In genomic region chr2:70420740-70421139, GRCh38 we compare ENCODE assay signal across 24 cellular contexts.
DNase-seq lines count a peak whose midpoint lies in the region; ATAC-seq, FAIRE-seq and TF ChIP-seq lines count a peak whose summit lies in the region.
"Had no signal": no experiment of that assay in that cellular context is flagged by ENCODE, and none has a peak within 500 bp of the region (broad histone marks: within the 10 kb centered on the region; RNA-seq: fewer than 3 reads in every experiment).

No MANE protein-coding gene starts in this region.

- no peak overlapping the region for H3K27ac ChIP-seq in HepG2 (ENCODE audit: extremely low read length, insufficient read depth, low read length)
- H3K27ac ChIP-seq in right lobe of liver = no peak overlapping the region
- peak overlapping the region; percentile 19 for H3K27ac ChIP-seq in epithelial cell of prostate
- no peak overlapping the region for H3K27ac ChIP-seq in neural progenitor cell
- peak overlapping the region in 2 of 3 donors; percentile 3 to 65 for H3K27ac ChIP-seq in thyroid gland
- no peak overlapping the region for H3K27ac ChIP-seq in mesendoderm (ENCODE audit: low read depth, low read length)
- H3K27ac ChIP-seq: BLaER1 treated with 17β-estradiol and CSF1 and Interleukin-3, amounts not matched to agents 10 nM and 100 nM had no signal

- TF ChIP-seq CTCF in HepG2 (CRISPR knock-in tag; IDR thresholded peaks at IDR 0.05) (no peak), right lobe of liver (IDR thresholded peaks at IDR 0.05) (no peak), neural progenitor cell (IDR thresholded peaks at IDR 0.05) (no peak), thyroid gland (IDR thresholded peaks at IDR 0.05) (no peak), GM13977 (IDR thresholded peaks at IDR 0.05; ENCODE audit: extremely low read depth, insufficient read depth, missing control alignments) (no peak)

- H3K4ac ChIP-seq in mesendoderm (ENCODE audit: low read depth, low read length) = no peak overlapping the region

- H2AK5ac ChIP-seq in mesendoderm (ENCODE audit: low read length) = no peak overlapping the region

- peaks cover 12% of the 10 kb centered on the region for H3K4me1 Mint-ChIP-seq in neural progenitor cell

- H3K27me3 Mint-ChIP-seq in neural progenitor cell (ENCODE audit: insufficient read depth, low read depth) = peaks cover 2% of the 10 kb centered on the region

- no peak for TF ChIP-seq EP300 in HepG2 (IDR thresholded peaks at IDR 0.05; ENCODE audit: low read depth in 2 of 2, low read length in 2 of 2)
- TF ChIP-seq EP300 in HepG2 (CRISPR knock-in tag; IDR thresholded peaks at IDR 0.05; ENCODE audit: borderline replicate concordance) = no peak

- H3K79me1 ChIP-seq in mesendoderm (ENCODE audit: low read length) = no peaks in the 10 kb centered on the region

- FAIRE-seq in HepG2 (lab: Jason Lieb, UNC) = no peak
- FAIRE-seq: GM12878, GM19239, H54, HTR-8/SVneo had no signal

- H4K5ac ChIP-seq in mesendoderm (ENCODE audit: low read length) = no peak overlapping the region

- no peak overlapping the region for H2AFZ ChIP-seq in HepG2 (ENCODE audit: low read length)
- no peak overlapping the region for H2AFZ ChIP-seq in neural progenitor cell (replicated peaks)
- H2AFZ ChIP-seq: GM23338 had no signal

- no peak overlapping the region for H2BK120ac ChIP-seq in mesendoderm (ENCODE audit: low read depth, low read length)

- no peaks in the 10 kb centered on the region for H3K9me3 ChIP-seq in HepG2 (ENCODE audit: low read length)
- no peaks in the 10 kb centered on the region for H3K9me3 ChIP-seq in right lobe of liver
- no peaks in the 10 kb centered on the region for H3K9me3 ChIP-seq in neural progenitor cell (ENCODE audit: low read depth)
- H3K9me3 ChIP-seq in thyroid gland = no peaks in the 10 kb centered on the region

- no peak overlapping the region for H3K23ac ChIP-seq in mesendoderm (ENCODE audit: low read length)

- H3K27ac Mint-ChIP-seq in neural progenitor cell = peak overlapping the region; percentile 75
- H3K27ac Mint-ChIP-seq: B cell; CD8-positive, alpha-beta T cell; GM23338; HFFc6; IgD-negative memory B cell had no signal

- intact Hi-C loops in HepG2 (cut with micrococcal nuclease; ENCODE audit: unreplicated experiment) = no loop called here
- intact Hi-C loops in right lobe of liver (cut with DNase I) = no loop called here
- intact Hi-C loops in thyroid gland (cut with DNase I) = no loop called here

- no peak overlapping the region for H2BK5ac ChIP-seq in mesendoderm (ENCODE audit: low read length)

- no peak overlapping the region for H3K4me2 ChIP-seq in HepG2 (ENCODE audit: low read depth, low read length)
- H3K4me2 ChIP-seq in neural progenitor cell = no peak overlapping the region
- H3K4me2 ChIP-seq in mesendoderm (ENCODE audit: low read length) = no peak overlapping the region
- H3K4me2 ChIP-seq: BLaER1 treated with 17β-estradiol and CSF1 and Interleukin-3, amounts not matched to agents 10 nM and 100 nM; GM23338 had no signal

- no peak overlapping the region for H3K4me3 Mint-ChIP-seq in neural progenitor cell
- H3K4me3 Mint-ChIP-seq: B cell; CD8-positive, alpha-beta T cell; GM23338; HFFc6; IgD-negative memory B cell had no signal

- H3K4me3 ChIP-seq in HepG2 (replicated peaks in 1 of 3; ENCODE audit: insufficient read depth in 1 of 3, low read depth in 2 of 3, low read length in 3 of 3) (no peak overlapping the region), right lobe of liver (no peak overlapping the region), neural progenitor cell (no peak overlapping the region), thyroid gland (replicated peaks in 1 of 3) (no peak overlapping the region), mesendoderm (ENCODE audit: low read length) (no peak overlapping the region)
- H3K4me3 ChIP-seq: BLaER1 treated with 17β-estradiol and CSF1 and Interleukin-3, amounts not matched to agents 10 nM and 100 nM; GM12878; GM23338 had no signal

- H3K4me1 ChIP-seq in HepG2 (ENCODE audit: insufficient read depth, low read length) (no peaks in the 10 kb centered on the region), right lobe of liver (peaks cover 0 to 3% (median 0%) of the 10 kb centered on the region in 4 donors), neural progenitor cell (peaks cover 9% of the 10 kb centered on the region), thyroid gland (peaks cover 5 to 12% of the 10 kb centered on the region in 2 donors), mesendoderm (ENCODE audit: control insufficient read depth, low read depth, low read length) (peaks cover 3% of the 10 kb centered on the region)

- ATAC-seq in HepG2 = no peak
- no peak for ATAC-seq in right lobe of liver
- no peak for ATAC-seq in GM21367 (IDR thresholded peaks at IDR 0.05; ENCODE audit: unreplicated experiment)
- ATAC-seq: CD8-positive, alpha-beta T cell; GM12878; GM23338 had no signal

- no peak overlapping the region for H2BK15ac ChIP-seq in mesendoderm (replicated peaks; ENCODE audit: low read depth)

- H3K56ac ChIP-seq in mesendoderm (ENCODE audit: low read length) = no peak overlapping the region

- H3K36me3 ChIP-seq in HepG2 (replicated peaks in 1 of 2; ENCODE audit: control insufficient read depth in 1 of 2, insufficient read depth in 2 of 2, low read length in 2 of 2) (no peaks in the 10 kb centered on the region), right lobe of liver (no peaks in the 10 kb centered on the region), neural progenitor cell (no peaks in the 10 kb centered on the region), thyroid gland (no peaks in the 10 kb centered on the region), mesendoderm (ENCODE audit: control insufficient read depth, insufficient read depth, low read length) (no peaks in the 10 kb centered on the region)
- H3K36me3 ChIP-seq: BLaER1 treated with 17β-estradiol and CSF1 and Interleukin-3, amounts not matched to agents 10 nM and 100 nM had no signal

- H3K27me3 ChIP-seq in HepG2 (ENCODE audit: control insufficient read depth in 1 of 2, insufficient read depth in 2 of 2, low read length in 2 of 2) = peaks cover 2 to 16% of the 10 kb centered on the region in 2 experiments; a peak in 1 of 5 replicates
- no peaks in the 10 kb centered on the region for H3K27me3 ChIP-seq in right lobe of liver
- no peaks in the 10 kb centered on the region for H3K27me3 ChIP-seq in neural progenitor cell
- H3K27me3 ChIP-seq in thyroid gland = no peaks in the 10 kb centered on the region
- H3K27me3 ChIP-seq in mesendoderm (ENCODE audit: insufficient read depth, low read length, poor library complexity) = no peaks in the 10 kb centered on the region
- H3K27me3 ChIP-seq: BLaER1 treated with 17β-estradiol and CSF1 and Interleukin-3, amounts not matched to agents 10 nM and 100 nM had no signal

- H3K9ac ChIP-seq in HepG2 (ENCODE audit: insufficient read depth, low read depth, low read length) (no peak overlapping the region), neural progenitor cell (no peak overlapping the region), mesendoderm (ENCODE audit: low read length) (no peak overlapping the region)
- H3K9ac ChIP-seq: BLaER1 treated with 17β-estradiol and CSF1 and Interleukin-3, amounts not matched to agents 10 nM and 100 nM had no signal

- TF ChIP-seq RAD21 in HepG2 (CRISPR knock-in tag; IDR thresholded peaks at IDR 0.05) = no peak

- TF ChIP-seq POLR2A in HepG2 (IDR thresholded peaks at IDR 0.05; ENCODE audit: insufficient read depth in 1 of 2, low read depth in 2 of 2, low read length in 2 of 2) (no peak), right lobe of liver (IDR thresholded peaks at IDR 0.05) (no peak), thyroid gland (IDR thresholded peaks at IDR 0.05) (no peak)

- POLR2A ChIA-PET in HepG2 (lab: Yijun Ruan, JAX) = no interaction called here

- H3K36me3 Mint-ChIP-seq in neural progenitor cell = no peaks in the 10 kb centered on the region
- H3K36me3 Mint-ChIP-seq: CD8-positive, alpha-beta T cell; IgD-negative memory B cell had no signal

- no peaks in the 10 kb centered on the region for H3F3A ChIP-seq in neural progenitor cell (ENCODE audit: low read depth)

- H3K9me3 Mint-ChIP-seq in neural progenitor cell = no peaks in the 10 kb centered on the region
- H3K9me3 Mint-ChIP-seq: CD8-positive, alpha-beta T cell; GM23338; HFFc6 had no signal

- WGBS in HepG2 (ENCODE audit: low lambda C conversion rate) = 21% methylated on average over 8 of the region's 8 CpGs
- 61% methylated on average over 8 of the region's 8 CpGs for WGBS in right lobe of liver (ENCODE audit: insufficient coverage, low coverage, low lambda C conversion rate, missing lambda C conversion rate)
- WGBS in thyroid gland, 2 donors = 79 to 80% methylated on average over 8 of the region's 8 CpGs
- WGBS in mesendoderm (ENCODE audit: extremely low coverage, insufficient coverage, low lambda C conversion rate) = no CpG with 5 or more reads among the region's 8 CpGs

- H4K8ac ChIP-seq in mesendoderm (ENCODE audit: low read depth, low read length) = no peak overlapping the region

- H3K18ac ChIP-seq in mesendoderm (ENCODE audit: low read length) = no peak overlapping the region

- no peak for DNase-seq in HepG2 (ENCODE audit: low spot score)
- DNase-seq in right lobe of liver = no peak
- no peak for DNase-seq in epithelial cell of prostate (ENCODE audit: low read depth, low spot score)
- no peak for DNase-seq in neural progenitor cell (ENCODE audit: low spot score)
- DNase-seq in thyroid gland = no peak
- no peak for DNase-seq in GM13977 (ENCODE audit: low spot score)
- DNase-seq in mesendoderm = no peak
- DNase-seq: 8988T; Calu3; CD8-positive, alpha-beta T cell; DMS53; DND-41; EL; HCEC 1CT; HFFc6 had no signal

- H3K79me2 ChIP-seq in HepG2 (ENCODE audit: insufficient read depth, low read length) = no peaks in the 10 kb centered on the region
- H3K79me2 ChIP-seq in neural progenitor cell (ENCODE audit: low read depth) = no peaks in the 10 kb centered on the region
- H3K79me2 ChIP-seq in mesendoderm (ENCODE audit: control insufficient read depth, insufficient read depth, low read length) = no peaks in the 10 kb centered on the region

- in situ Hi-C loops in HepG2 (cut with HindIII; ENCODE audit: extremely low pct_ligation_motif_present, low pct_unique_long_range_greater_than_20kb) (no loop called here), GM13977 (cut with MboI; ENCODE audit: low pct_unique_long_range_greater_than_20kb, low sequenced_read_pairs, unreplicated experiment) (no loop called here)

- BruUV-seq in HepG2 (replicated peaks; lab: Mats Ljungman, UMichigan) = no TSS peak

- CTCF ChIA-PET in HepG2 (lab: Yijun Ruan, JAX; ENCODE audit: low intra/inter-chr PET ratio, low total read pairs) = no interaction called here

- H4K20me1 ChIP-seq in HepG2 (ENCODE audit: insufficient read depth, low read length) (no peaks in the 10 kb centered on the region), neural progenitor cell (ENCODE audit: low read depth) (no peaks in the 10 kb centered on the region)
- H4K20me1 ChIP-seq: BLaER1 treated with 17β-estradiol and CSF1 and Interleukin-3, amounts not matched to agents 10 nM and 100 nM had no signal

TF ChIP-seq in HepG2, 621 proteins besides CTCF, POLR2A, EP300 and RAD21 (continues in another document):
- TF ChIP-seq ZFP36 (IDR thresholded peaks at IDR 0.05; ENCODE audit: borderline replicate concordance, low read depth, low read length, partially characterized antibody) = no peak

Comparison
In these comparisons a context has a peak if more than half of its experiments do, and no peak if none do; other contexts are left out.
1. H3K27ac ChIP-seq: peak in epithelial cell of prostate (single experiment) and thyroid gland (2 of 3); none in HepG2 (single experiment), right lobe of liver (0 of 3), neural progenitor cell (single experiment) and mesendoderm (single experiment).